In genomic region chr9:33511184-33511517, GRCh38 we compare ENCODE assay signal across 7 cellular contexts. TPM values are rescaled to one million over a fixed set of nuclear protein-coding genes. Genes with fewer than 3 reads are reported as not detected.
DNase-seq lines count a peak whose midpoint lies in the region; TF ChIP-seq lines count a peak whose summit lies in the region.
"Not testable (repeated sequence)": the region's sequence is repeated elsewhere in the genome, so short reads cannot be mapped to it uniquely, and the experiment has no call there.

No MANE protein-coding gene starts in this region.

- not testable (repeated sequence) for H3K9ac ChIP-seq in OCI-LY1 (ENCODE audit: low read length)

- H3K27me3 ChIP-seq in OCI-LY1 (ENCODE audit: insufficient read depth, low read length); mononuclear cell (ENCODE audit: insufficient read depth, low read length): not testable (repeated sequence)

- not testable (repeated sequence) for H3K9me3 ChIP-seq in OCI-LY1 (ENCODE audit: low read length); mononuclear cell (ENCODE audit: low read depth, low read length)

- not testable (repeated sequence) for H4K20me1 ChIP-seq in OCI-LY1 (ENCODE audit: insufficient read depth, low read length)

- H3K36me3 Mint-ChIP-seq in activated T-cell treated with anti-CD3 and anti-CD28 coated beads, Interleukin-2, amount 50 U/mL, for 24 hours (ENCODE audit: low read depth); glutamatergic neuron (ENCODE audit: unreplicated experiment): not testable (repeated sequence)

- peaks cover 19% of the 10 kb centered on the region for H3K4me1 Mint-ChIP-seq in activated T-cell treated with anti-CD3 and anti-CD28 coated beads, Interleukin-2, amount 50 U/mL, for 24 hours (ENCODE audit: low read depth)
- not testable (repeated sequence) for H3K4me1 Mint-ChIP-seq in glutamatergic neuron (ENCODE audit: low read depth, unreplicated experiment)

- DNase-seq in GM12864 (ENCODE audit: low read depth); activated T-cell treated with anti-CD3 and anti-CD28 coated beads, Interleukin-2, amount 50 U/mL, for 24 hours; choroid plexus epithelial cell (ENCODE audit: low read depth); glutamatergic neuron; skeletal muscle cell (ENCODE audit: low read depth): not testable (repeated sequence)

- not testable (repeated sequence) for H3K9me2 ChIP-seq in OCI-LY1 (ENCODE audit: low read depth, low read length)

- H3F3A ChIP-seq in OCI-LY1 (ENCODE audit: insufficient read depth, low read length) = not testable (repeated sequence)

- not testable (repeated sequence) for H3K27ac ChIP-seq in OCI-LY1 (ENCODE audit: low read depth, low read length, poor library complexity, severe bottlenecking)

- H2AFZ ChIP-seq in OCI-LY1 (ENCODE audit: low read length) = not testable (repeated sequence)

- peak overlapping the region; percentile 62 for H3K4me2 ChIP-seq in OCI-LY1 (ENCODE audit: low read length)

- H3K9me3 Mint-ChIP-seq in activated T-cell treated with anti-CD3 and anti-CD28 coated beads, Interleukin-2, amount 50 U/mL, for 24 hours; glutamatergic neuron (ENCODE audit: unreplicated experiment): not testable (repeated sequence)

- H3K27me3 Mint-ChIP-seq in activated T-cell treated with anti-CD3 and anti-CD28 coated beads, Interleukin-2, amount 50 U/mL, for 24 hours; glutamatergic neuron (ENCODE audit: unreplicated experiment): not testable (repeated sequence)

- H3K27ac Mint-ChIP-seq in activated T-cell treated with anti-CD3 and anti-CD28 coated beads, Interleukin-2, amount 50 U/mL, for 24 hours = peak overlapping the region; percentile 90
- peak overlapping the region; percentile 94 for H3K27ac Mint-ChIP-seq in glutamatergic neuron (ENCODE audit: unreplicated experiment)

- TF ChIP-seq CTCF in GM12864 (IDR thresholded peaks at IDR 0.05; ENCODE audit: low read depth, low read length, missing control alignments); OCI-LY1 (IDR thresholded peaks at IDR 0.05; ENCODE audit: low read length); choroid plexus epithelial cell (conservative IDR thresholded peaks at IDR 0.05; ENCODE audit: low read depth, low read length); glutamatergic neuron (IDR thresholded peaks at IDR 0.05; ENCODE audit: partially characterized antibody, unreplicated experiment): not testable (repeated sequence)

- not testable (repeated sequence) for H3K36me3 ChIP-seq in OCI-LY1 (ENCODE audit: insufficient read depth, low read length)

- H3K79me2 ChIP-seq in OCI-LY1 (ENCODE audit: insufficient read depth, low read length) = not testable (repeated sequence)

- not testable (repeated sequence) for H3K4me1 ChIP-seq in OCI-LY1 (ENCODE audit: insufficient read depth, low read length, severe bottlenecking); mononuclear cell (ENCODE audit: insufficient read depth, low read length)

- peak overlapping the region; percentile 75 for H3K4me3 ChIP-seq in GM12864 (ENCODE audit: low read depth, low read length)
- H3K4me3 ChIP-seq in OCI-LY1 (ENCODE audit: low read depth, low read length, poor library complexity, severe bottlenecking) = peak overlapping the region; percentile 50
- H3K4me3 ChIP-seq in choroid plexus epithelial cell (ENCODE audit: low read depth, low read length) = peak overlapping the region; percentile 78
- peak overlapping the region; percentile 48 for H3K4me3 ChIP-seq in mononuclear cell (ENCODE audit: low read length)
- H3K4me3 ChIP-seq in skeletal muscle cell (ENCODE audit: low read depth, low read length) = peak overlapping the region; percentile 56

- H3K4me3 Mint-ChIP-seq in activated T-cell treated with anti-CD3 and anti-CD28 coated beads, Interleukin-2, amount 50 U/mL, for 24 hours = peak overlapping the region; percentile 86
- peak overlapping the region; percentile 97 for H3K4me3 Mint-ChIP-seq in glutamatergic neuron (ENCODE audit: unreplicated experiment)

RNA-seq across cellular contexts. Expression of gene ANKRD18B, which starts 12.9 kb away (rescaled TPM):
- 5.0 TPM for total RNA-seq in glutamatergic neuron (ENCODE audit: unreplicated experiment)
- total RNA-seq in mononuclear cell = 1.2 TPM

RNA-seq across cellular contexts. Expression of gene NOL6, which starts 37.4 kb away (rescaled TPM):
- 25.6 TPM for total RNA-seq in glutamatergic neuron (ENCODE audit: unreplicated experiment)
- total RNA-seq in mononuclear cell = 15.6 TPM
